Comparison of ENCODE assay signal across 14 cellular contexts in the genomic region with DNA sequence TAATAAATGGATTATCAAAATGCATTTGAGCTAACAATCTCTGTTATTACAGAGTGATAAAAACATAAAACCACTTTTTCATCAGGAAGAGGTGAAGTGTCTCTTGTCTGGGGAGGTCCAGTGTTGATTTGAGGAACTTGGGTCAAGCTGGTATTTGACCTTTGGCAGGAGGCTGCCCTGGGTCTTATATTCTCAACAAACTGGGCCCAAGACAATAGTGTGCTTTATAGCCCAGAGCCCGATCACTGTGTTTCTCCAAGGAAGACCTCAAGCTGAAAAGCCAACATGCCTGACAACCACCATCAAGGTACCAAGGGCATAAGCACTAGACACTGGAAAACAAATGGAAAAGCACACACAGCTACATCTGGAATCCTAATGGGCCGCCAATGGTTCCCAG.
A peak's percentile ranks its signal among the peaks of the same experiment; 100 is the strongest.
DNase-seq lines count a peak whose midpoint lies in the region; ATAC-seq and TF ChIP-seq lines count a peak whose summit lies in the region.
"Had no signal": no experiment of that assay in that cellular context is flagged by ENCODE, and none has a peak within 500 bp of the region (broad histone marks: within the 10 kb centered on the region; RNA-seq: fewer than 3 reads in every experiment).

No MANE protein-coding gene starts in this region.

- H3K14ac ChIP-seq in trophoblast cell (ENCODE audit: low read length) = no peak overlapping the region

- H3K36me3 ChIP-seq in MM.1S (replicated peaks; ENCODE audit: insufficient read depth, low read length) (no peaks in the 10 kb centered on the region), trophoblast cell (ENCODE audit: control insufficient read depth in 1 of 2, insufficient read depth in 2 of 2, low read length in 2 of 2) (no peaks in the 10 kb centered on the region)

- H4K8ac ChIP-seq in trophoblast cell (ENCODE audit: low read depth, low read length) = no peak overlapping the region

- H3K4me2 ChIP-seq in MM.1S (ENCODE audit: low read depth, low read length) (no peak overlapping the region), trophoblast cell (ENCODE audit: low read length) (no peak overlapping the region)
- H3K4me2 ChIP-seq: A549 had no signal

- H3K27ac ChIP-seq in MM.1S (ENCODE audit: low read length) = peak overlapping the region; percentile 65; the same call in 1 of the 2 replicates
- no peak overlapping the region for H3K27ac ChIP-seq in trophoblast cell (ENCODE audit: low read depth, low read length)
- H3K27ac ChIP-seq: A549 had no signal

- TF ChIP-seq CTCF in MM.1S (IDR thresholded peaks at IDR 0.05; ENCODE audit: low read length) (no peak), choroid plexus epithelial cell (conservative IDR thresholded peaks at IDR 0.05; ENCODE audit: low read depth, low read length) (no peak)

- H3K4ac ChIP-seq in trophoblast cell (ENCODE audit: low read depth, low read length) = no peak overlapping the region

- H3K4me3 ChIP-seq in MM.1S (ENCODE audit: low read length) = no peak overlapping the region
- no peak overlapping the region for H3K4me3 ChIP-seq in choroid plexus epithelial cell (ENCODE audit: low read depth, low read length)
- no peak overlapping the region for H3K4me3 ChIP-seq in trophoblast cell (ENCODE audit: low read depth, low read length)
- H3K4me3 ChIP-seq: A549 had no signal

- H2BK120ac ChIP-seq in trophoblast cell (ENCODE audit: insufficient read depth, low read length, poor library complexity) = no peak overlapping the region

- H2AFZ ChIP-seq in MM.1S (ENCODE audit: low read length) (no peak overlapping the region), trophoblast cell (ENCODE audit: insufficient read depth, low read length, poor library complexity) (no peak overlapping the region)

- no peaks in the 10 kb centered on the region for H3K9me2 ChIP-seq in MM.1S (replicated peaks; ENCODE audit: insufficient read depth, low read length)

- H2BK5ac ChIP-seq in trophoblast cell (ENCODE audit: low read depth, low read length, poor library complexity) = no peak overlapping the region

- H3K9ac ChIP-seq in MM.1S (ENCODE audit: low read length) (no peak overlapping the region), trophoblast cell (ENCODE audit: low read length) (no peak overlapping the region)

- DNase-seq in MM.1S (no peak), choroid plexus epithelial cell (ENCODE audit: low read depth) (peak; percentile 10), trophoblast cell (no peak), GM19238 (ENCODE audit: insufficient read length, low spot score) (no peak), Right ventricle myocardium inferior (ENCODE audit: missing footprints) (no peak), HCEC 1CT (no peak)
- DNase-seq in activated CD8-positive, alpha-beta memory T cell treated with anti-CD3 and anti-CD28 coated beads for 24 hours = no peak
- DNase-seq: Calu3; CD4-positive, alpha-beta T cell; NCI-H1436; NCI-H2081; NCI-H510A treated with DMSO at 0.1 percent for 48 hours had no signal

- no peak overlapping the region for H4K91ac ChIP-seq in trophoblast cell (ENCODE audit: low read depth, low read length)

- H3K18ac ChIP-seq in trophoblast cell (ENCODE audit: low read length) = no peak overlapping the region

- H2BK12ac ChIP-seq in trophoblast cell (ENCODE audit: low read length) = peak overlapping the region; percentile 6

- intact Hi-C loops in Right ventricle myocardium inferior (cut with DNase I) = no loop called here

- no peak overlapping the region for H4K12ac ChIP-seq in trophoblast cell (ENCODE audit: low read depth, low read length)

- H3K27me3 ChIP-seq in MM.1S (replicated peaks; ENCODE audit: insufficient read depth, low read length) = no peaks in the 10 kb centered on the region
- H3K27me3 ChIP-seq in trophoblast cell (ENCODE audit: insufficient read depth, low read length) = no peaks in the 10 kb centered on the region

- peaks cover 18% of the 10 kb centered on the region for H3K4me1 ChIP-seq in MM.1S (ENCODE audit: low read length)
- H3K4me1 ChIP-seq in trophoblast cell (ENCODE audit: control insufficient read depth in 1 of 2, insufficient read depth in 2 of 2, low read length in 2 of 2) = no peaks in the 10 kb centered on the region

- H3K79me2 ChIP-seq in MM.1S (ENCODE audit: low read length) = no peaks in the 10 kb centered on the region
- no peaks in the 10 kb centered on the region for H3K79me2 ChIP-seq in trophoblast cell (ENCODE audit: control insufficient read depth, insufficient read depth, low read length, poor library complexity)

- H3F3A ChIP-seq in MM.1S (ENCODE audit: insufficient read depth, low read length) = no peaks in the 10 kb centered on the region; the same call in 1 of the 2 replicates

- no peak overlapping the region for H3K23ac ChIP-seq in trophoblast cell (ENCODE audit: low read length)

- H2AK5ac ChIP-seq in trophoblast cell (ENCODE audit: low read length) = no peak overlapping the region

- ATAC-seq in GM18867 (IDR thresholded peaks at IDR 0.05; ENCODE audit: unreplicated experiment) (peak; percentile 6), Right ventricle myocardium inferior (no peak)
- ATAC-seq: A549 had no signal

- H3K9me3 ChIP-seq in MM.1S (replicated peaks; ENCODE audit: insufficient read depth, low read length) (no peaks in the 10 kb centered on the region), trophoblast cell (ENCODE audit: insufficient read depth, low read depth, low read length) (no peaks in the 10 kb centered on the region)
- H3K9me3 ChIP-seq: A549 had no signal

- no CpG with 5 or more reads among the region's 2 CpGs for WGBS in trophoblast cell (ENCODE audit: extremely low coverage, insufficient coverage, insufficient read length)

- H3K79me1 ChIP-seq in trophoblast cell (ENCODE audit: low read length) = no peaks in the 10 kb centered on the region

- no peaks in the 10 kb centered on the region for H4K20me1 ChIP-seq in MM.1S (ENCODE audit: insufficient read depth, low read length)
